13 cellular contexts compared by ENCODE assay signal in genomic region chr16:1981398-1981836, GRCh38. TPM values are rescaled to one million over a fixed set of nuclear protein-coding genes. Genes with fewer than 3 reads are reported as not detected.
DNase-seq lines count a peak whose midpoint lies in the region; ATAC-seq, FAIRE-seq and TF ChIP-seq lines count a peak whose summit lies in the region.
"Had no signal": no experiment of that assay in that cellular context is flagged by ENCODE, and none has a peak within 500 bp of the region (broad histone marks: within the 10 kb centered on the region; RNA-seq: fewer than 3 reads in every experiment).

Gene NOXO1, minus strand, starts transcription at chr16:1981469. Its CDS starts 290 bp downstream, at chr16:1981179.

- BruUV-seq in Panc1 (replicated peaks; lab: Mats Ljungman, UMichigan): no TSS peak

- in situ Hi-C loops in Panc1 (cut with HindIII; ENCODE audit: low pct_unique_long_range_greater_than_20kb, low sequenced_read_pairs): no loop called here

- H3K27me3 ChIP-seq in Panc1 (ENCODE audit: control insufficient read depth, insufficient read depth, low read length): no peaks in the 10 kb centered on the region
- peaks cover 0 to 10% of the 10 kb centered on the region in 2 donors for H3K27me3 ChIP-seq in esophagus (ENCODE audit: control insufficient read depth in 1 of 2, insufficient read depth in 2 of 2, low read length in 2 of 2)
- peaks cover 0 to 5% of the 10 kb centered on the region in 2 donors for H3K27me3 ChIP-seq in small intestine (ENCODE audit: control insufficient read depth in 2 of 2, insufficient read depth in 2 of 2, low read length in 2 of 2)

- ATAC-seq in Panc1: no peak

- H3K4me1 Mint-ChIP-seq in activated CD4-positive, alpha-beta T cell treated with anti-CD3 and anti-CD28 coated beads, Interleukin-2, amount 10 ng/mL, durations not matched to agents 7 days and 5 days: peaks cover 16% of the 10 kb centered on the region

- peaks cover 2% of the 10 kb centered on the region for H3K36me3 Mint-ChIP-seq in activated CD4-positive, alpha-beta T cell treated with anti-CD3 and anti-CD28 coated beads, Interleukin-2, amount 10 ng/mL, durations not matched to agents 7 days and 5 days (ENCODE audit: low read depth)

- POLR2A ChIA-PET in activated CD4-positive, alpha-beta T cell treated with anti-CD3 and anti-CD28 coated beads, Interleukin-2, amount 10 ng/mL, durations not matched to agents 7 days and 5 days (lab: Charles Lee): no interaction called here
- POLR2A ChIA-PET in Panc1 (lab: Charles Lee): interaction anchor here (1.2 kb wide), 1 partner anchor 17 kb away, joined by 5 read pairs; the partner anchor contains the start of gene RPS2

- H3K4me3 ChIP-seq in Panc1 (ENCODE audit: low read depth in 2 of 2, low read length in 2 of 2) (no peak within 1 kb of the TSS), esophagus (ENCODE audit: low read depth in 1 of 2, low read length in 2 of 2) (peak within 1 kb of the TSS; percentile 1 to 8), small intestine (ENCODE audit: low read depth in 1 of 2, low read length in 2 of 2) (peak within 1 kb of the TSS in 1 of 2 donors; percentile 6)
- H3K4me3 ChIP-seq: SJSA1 had no signal

- CTCF ChIA-PET in activated CD4-positive, alpha-beta T cell treated with anti-CD3 and anti-CD28 coated beads, Interleukin-2, amount 10 ng/mL, durations not matched to agents 7 days and 5 days (lab: Charles Lee): interaction anchor here (0.7 to 2.0 kb wide), 5 partner anchors 10 to 299 kb away, joined by 3 to 7 read pairs (median 5); partner anchors contain the start of genes MSRB1 and TBL3
- CTCF ChIA-PET in Panc1 (lab: Charles Lee): interaction anchor here (0.6 kb wide), 1 partner anchor 158 kb away, joined by 13 read pairs; no protein-coding TSS in a partner anchor

- TF ChIP-seq CTCF in Panc1 (IDR thresholded peaks at IDR 0.05): no peak

- WGBS in esophagus, 2 donors: 29 to 31% methylated on average over 6 of the region's 6 CpGs
- 9 to 30% (median 18%) methylated on average over 6 of the region's 6 CpGs for WGBS in small intestine, 3 donors

- H3K9me3 ChIP-seq in Panc1 (ENCODE audit: control insufficient read depth, insufficient read depth, low read depth, low read length): no peaks in the 10 kb centered on the region
- H3K9me3 ChIP-seq in esophagus (ENCODE audit: control insufficient read depth in 2 of 2, insufficient read depth in 1 of 2, low read depth in 1 of 2, low read length in 1 of 2): no peaks in the 10 kb centered on the region
- H3K9me3 ChIP-seq in small intestine (ENCODE audit: control insufficient read depth, low read depth): no peaks in the 10 kb centered on the region
- H3K9me3 ChIP-seq: breast epithelium, SJSA1 had no signal

- no peak for FAIRE-seq in small intestine (lab: Jason Lieb, UNC)
- FAIRE-seq: urothelium cell line had no signal

- intact Hi-C loops in Panc1 (cut with micrococcal nuclease; ENCODE audit: unreplicated experiment): no loop called here

- H3K27ac ChIP-seq in Panc1 (ENCODE audit: low read length): peak within 1 kb of the TSS; percentile 62
- H3K27ac ChIP-seq in esophagus (ENCODE audit: low read depth in 2 of 2, low read length in 1 of 2): peak within 1 kb of the TSS in 1 of 2 donors; percentile 20
- peak within 1 kb of the TSS; percentile 5 to 78 for H3K27ac ChIP-seq in small intestine (ENCODE audit: low read depth in 1 of 2, low read length in 1 of 2)
- H3K27ac ChIP-seq: SJSA1 had no signal

- no peak within 1 kb of the TSS for H3K4me3 Mint-ChIP-seq in activated CD4-positive, alpha-beta T cell treated with anti-CD3 and anti-CD28 coated beads, Interleukin-2, amount 10 ng/mL, durations not matched to agents 7 days and 5 days

- H3K27ac Mint-ChIP-seq in activated CD4-positive, alpha-beta T cell treated with anti-CD3 and anti-CD28 coated beads, Interleukin-2, amount 10 ng/mL, durations not matched to agents 7 days and 5 days: peak within 1 kb of the TSS; percentile 31

- peaks cover 31% of the 10 kb centered on the region for H3K27me3 Mint-ChIP-seq in activated CD4-positive, alpha-beta T cell treated with anti-CD3 and anti-CD28 coated beads, Interleukin-2, amount 10 ng/mL, durations not matched to agents 7 days and 5 days

- H3K36me3 ChIP-seq in Panc1 (ENCODE audit: control insufficient read depth, insufficient read depth, low read length) (peaks cover 9% of the 10 kb centered on the region; the same call in 1 of the 2 replicates), esophagus (ENCODE audit: control insufficient read depth in 2 of 2, insufficient read depth in 2 of 2, low read length in 1 of 2) (peaks cover 5 to 32% of the 10 kb centered on the region in 2 donors), small intestine (ENCODE audit: control insufficient read depth in 2 of 2, insufficient read depth in 2 of 2, low read length in 2 of 2) (peaks cover 0 to 1% of the 10 kb centered on the region in 2 donors)

- H3K9me3 Mint-ChIP-seq in activated CD4-positive, alpha-beta T cell treated with anti-CD3 and anti-CD28 coated beads, Interleukin-2, amount 10 ng/mL, durations not matched to agents 7 days and 5 days: no peaks in the 10 kb centered on the region

- H3K4me1 ChIP-seq in Panc1 (ENCODE audit: control insufficient read depth, insufficient read depth, low read length) (peaks cover 46% of the 10 kb centered on the region), esophagus (ENCODE audit: control insufficient read depth in 2 of 2, insufficient read depth in 2 of 2, low read length in 1 of 2) (peaks cover 5 to 55% of the 10 kb centered on the region in 2 donors), small intestine (ENCODE audit: control insufficient read depth in 2 of 2, insufficient read depth in 1 of 2, low read depth in 1 of 2, low read length in 1 of 2) (peaks cover 0 to 5% of the 10 kb centered on the region in 2 donors)

- no peak for DNase-seq in activated CD4-positive, alpha-beta T cell treated with anti-CD3 and anti-CD28 coated beads, Interleukin-2, amount 10 ng/mL, durations not matched to agents 7 days and 5 days
- DNase-seq in activated CD4-positive, alpha-beta T cell treated with anti-CD3 and anti-CD28 coated beads, Interleukin-2, amount 50 U/mL, for 1 hour: no peak
- DNase-seq in Panc1 (ENCODE audit: low read depth, low spot score) (no peak), small intestine (peak; percentile 57), CD1c-positive myeloid dendritic cell (ENCODE audit: extremely low spot score) (no peak), HCEC 1CT (no peak), SHP77 (lab: John Stamatoyannopoulos, UW) (no peak)
- DNase-seq: AML-193, NCI-H2029 treated with DMSO at 0.1 percent for 48 hours had no signal

RNA-seq across cellular contexts. Expression of gene NOXO1, which starts in this region (rescaled TPM):
- under 1 TPM; 0.87 to 0.89 TPM for total RNA-seq in activated CD4-positive, alpha-beta T cell treated with anti-CD3 and anti-CD28 coated beads, Interleukin-2, amount 10 ng/mL, durations not matched to agents 7 days and 5 days
- total RNA-seq in Panc1 (2021; ENCODE audit: unreplicated experiment): 4.0 TPM
- 2.3 TPM for polyA plus RNA-seq in Panc1 (2012; ENCODE audit: insufficient read length)
- 1 to 10 TPM; 2.7 to 9.3 TPM for polyA plus RNA-seq in esophagus
- 10 to 100 TPM in 2 of 3 donors, 1 to 10 TPM in 1; 5.0 to 30.5 (median 16.5) TPM for polyA plus RNA-seq in small intestine

Comparison
In these comparisons a context has a peak if more than half of its experiments do, and no peak if none do; other contexts are left out.
1. H3K4me3 ChIP-seq: peak in esophagus (2 of 2); none in Panc1 (0 of 2).